ENCODE assay signal across 16 cellular contexts in the genomic region with DNA sequence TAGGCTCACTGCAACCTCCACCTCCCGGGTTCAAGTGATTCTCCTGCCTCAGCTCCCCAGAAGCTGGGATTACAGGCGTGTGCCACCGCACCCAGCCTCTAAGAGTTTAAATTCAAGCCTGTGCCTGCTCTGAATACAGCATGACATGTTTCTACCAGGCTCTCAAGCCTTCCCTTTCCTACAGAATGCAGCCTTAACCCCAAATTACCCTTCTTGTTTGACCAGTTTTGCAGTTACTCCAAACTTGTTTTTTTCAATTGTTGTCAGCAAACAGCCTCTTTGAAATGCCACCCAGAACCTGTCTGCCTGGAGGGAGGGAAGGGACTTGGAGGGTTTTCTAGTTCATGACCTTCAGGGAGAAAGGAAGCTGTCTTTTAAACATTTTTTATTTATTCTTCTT. TPM values are rescaled to one million over a fixed set of nuclear protein-coding genes. Genes with fewer than 3 reads are reported as not detected.
A peak's percentile ranks its signal among the peaks of the same experiment; 100 is the strongest.
DNase-seq lines count a peak whose midpoint lies in the region; ATAC-seq, FAIRE-seq and TF ChIP-seq lines count a peak whose summit lies in the region.
"Had no signal": no experiment of that assay in that cellular context is flagged by ENCODE, and none has a peak within 500 bp of the region (broad histone marks: within the 10 kb centered on the region; RNA-seq: fewer than 3 reads in every experiment).

No MANE protein-coding gene starts in this region.

- no peaks in the 10 kb centered on the region for H3K9me3 Mint-ChIP-seq in activated CD8-positive, alpha-beta T cell treated with anti-CD3 and anti-CD28 coated beads, Interleukin-2, amount 10 ng/mL, durations not matched to agents 7 days and 5 days (ENCODE audit: insufficient read depth)
- H3K9me3 Mint-ChIP-seq: activated naive CD4-positive, alpha-beta T cell treated with anti-CD3 and anti-CD28 coated beads for 36 hours; IgD-negative memory B cell had no signal

- no peak for TF ChIP-seq CTCF in D721Med (IDR thresholded peaks at IDR 0.05; ENCODE audit: insufficient read depth, missing control alignments)

- ATAC-seq in activated CD8-positive, alpha-beta T cell treated with anti-CD3 and anti-CD28 coated beads, Interleukin-2, amount 10 ng/mL, durations not matched to agents 7 days and 5 days, result no peak
- peak; percentile 34 for ATAC-seq in left colon
- ATAC-seq in HG03095 (IDR thresholded peaks at IDR 0.05; ENCODE audit: unreplicated experiment), result no peak

- FAIRE-seq in D721Med (lab: Jason Lieb, UNC), result no peak

- no peak overlapping the region for H3K4me3 Mint-ChIP-seq in activated CD8-positive, alpha-beta T cell treated with anti-CD3 and anti-CD28 coated beads, Interleukin-2, amount 10 ng/mL, durations not matched to agents 7 days and 5 days
- H3K4me3 Mint-ChIP-seq: activated naive CD4-positive, alpha-beta T cell treated with anti-CD3 and anti-CD28 coated beads for 36 hours had no signal

- CTCF ChIA-PET in activated CD8-positive, alpha-beta T cell treated with anti-CD3 and anti-CD28 coated beads, Interleukin-2, amount 10 ng/mL, durations not matched to agents 7 days and 5 days (lab: Charles Lee), result interaction anchor here (1.5 to 5.0 kb wide), 4 partner anchors 11 to 60 kb away, joined by 3 to 40 read pairs (median 14); no protein-coding TSS in a partner anchor

- peaks cover 19% of the 10 kb centered on the region for H3K4me1 Mint-ChIP-seq in activated CD8-positive, alpha-beta T cell treated with anti-CD3 and anti-CD28 coated beads, Interleukin-2, amount 10 ng/mL, durations not matched to agents 7 days and 5 days (ENCODE audit: low read depth)

- peak overlapping the region; percentile 99 for H3K27ac ChIP-seq in temporal lobe (ENCODE audit: low read depth, low read length)
- H3K27ac ChIP-seq: testis had no signal

- DNase-seq in NCI-H1417 (lab: John Stamatoyannopoulos, UW) (peak in 2 of 3 experiments; percentile 34 to 72), NCI-H1417 treated with DMSO at 0.1 percent for 48 hours (lab: John Stamatoyannopoulos, UW) (no peak), left colon (no peak), head of caudate nucleus (no peak), D721Med (ENCODE audit: insufficient read length, low spot score) (no peak)
- DNase-seq in activated CD8-positive, alpha-beta T cell treated with anti-CD3 and anti-CD28 coated beads, Interleukin-2, amount 10 ng/mL, durations not matched to agents 7 days and 5 days, result no peak
- DNase-seq: activated naive CD4-positive, alpha-beta T cell treated with anti-CD3 and anti-CD28 coated beads for 36 hours; effector CD8-positive, alpha-beta T cell; NCI-H226; Right ventricle myocardium superior; stimulated activated CD4-positive, alpha-beta T cell treated with anti-CD3 and anti-CD28 coated beads, Interleukin-2, amount 100 ng/mL, for 24 hours; testis had no signal

- H3K36me3 Mint-ChIP-seq in activated CD8-positive, alpha-beta T cell treated with anti-CD3 and anti-CD28 coated beads, Interleukin-2, amount 10 ng/mL, durations not matched to agents 7 days and 5 days (ENCODE audit: low read depth), result no peaks in the 10 kb centered on the region
- H3K36me3 Mint-ChIP-seq: IgD-negative memory B cell had no signal

- POLR2A ChIA-PET in activated CD8-positive, alpha-beta T cell treated with anti-CD3 and anti-CD28 coated beads, Interleukin-2, amount 10 ng/mL, durations not matched to agents 7 days and 5 days (lab: Charles Lee), result no interaction called here

- intact Hi-C loops in left colon (cut with DNase I, micrococcal nuclease), result no loop called here
- intact Hi-C loops in head of caudate nucleus (cut with DNase I), result no loop called here

- H3K27me3 Mint-ChIP-seq in activated CD8-positive, alpha-beta T cell treated with anti-CD3 and anti-CD28 coated beads, Interleukin-2, amount 10 ng/mL, durations not matched to agents 7 days and 5 days (ENCODE audit: low read depth), result no peaks in the 10 kb centered on the region
- H3K27me3 Mint-ChIP-seq: IgD-negative memory B cell had no signal

- peak overlapping the region; percentile 72 for H3K27ac Mint-ChIP-seq in activated CD8-positive, alpha-beta T cell treated with anti-CD3 and anti-CD28 coated beads, Interleukin-2, amount 10 ng/mL, durations not matched to agents 7 days and 5 days
- H3K27ac Mint-ChIP-seq: activated naive CD4-positive, alpha-beta T cell treated with anti-CD3 and anti-CD28 coated beads for 36 hours; IgD-negative memory B cell had no signal

RNA-seq across cellular contexts. Expression of a gene that starts 15.4 kb away (rescaled TPM):
- total RNA-seq in activated CD8-positive, alpha-beta T cell treated with anti-CD3 and anti-CD28 coated beads, Interleukin-2, amount 10 ng/mL, durations not matched to agents 7 days and 5 days, result 10 to 100 TPM; 19.9 to 20.9 TPM
- total RNA-seq in left colon (100 to 1,000 TPM in 1 of 2 donors, 10 to 100 TPM in 1; 95.0 to 128 TPM), temporal lobe (9.8 TPM)

RNA-seq across cellular contexts. Expression of a gene that starts 31.7 kb away (rescaled TPM):
- not detected for total RNA-seq in activated CD8-positive, alpha-beta T cell treated with anti-CD3 and anti-CD28 coated beads, Interleukin-2, amount 10 ng/mL, durations not matched to agents 7 days and 5 days
- total RNA-seq in left colon (under 1 TPM; 0.09 to 0.36 TPM), temporal lobe (0.25 TPM)
- total RNA-seq: A172; activated naive CD4-positive, alpha-beta T cell treated with anti-CD3 and anti-CD28 coated beads for 36 hours had no signal

RNA-seq across cellular contexts. Expression of a gene that starts 35.2 kb away (rescaled TPM):
- total RNA-seq in activated CD8-positive, alpha-beta T cell treated with anti-CD3 and anti-CD28 coated beads, Interleukin-2, amount 10 ng/mL, durations not matched to agents 7 days and 5 days, result 10 to 100 TPM; 31.0 to 33.3 TPM
- total RNA-seq in left colon (10 to 100 TPM; 15.0 to 17.2 TPM), temporal lobe (3.2 TPM)

Comparison
In these comparisons a context has a peak if more than half of its experiments do, and no peak if none do; other contexts are left out.
1. DNase-seq: peak in NCI-H1417 (2 of 3); none in NCI-H1417 treated with DMSO at 0.1 percent for 48 hours (single experiment), activated CD8-positive, alpha-beta T cell treated with anti-CD3 and anti-CD28 coated beads, Interleukin-2, amount 10 ng/mL, durations not matched to agents 7 days and 5 days (single experiment), left colon (0 of 2), head of caudate nucleus (0 of 42) and D721Med (single experiment).